8 cellular contexts compared by ENCODE assay signal in the genomic region with DNA sequence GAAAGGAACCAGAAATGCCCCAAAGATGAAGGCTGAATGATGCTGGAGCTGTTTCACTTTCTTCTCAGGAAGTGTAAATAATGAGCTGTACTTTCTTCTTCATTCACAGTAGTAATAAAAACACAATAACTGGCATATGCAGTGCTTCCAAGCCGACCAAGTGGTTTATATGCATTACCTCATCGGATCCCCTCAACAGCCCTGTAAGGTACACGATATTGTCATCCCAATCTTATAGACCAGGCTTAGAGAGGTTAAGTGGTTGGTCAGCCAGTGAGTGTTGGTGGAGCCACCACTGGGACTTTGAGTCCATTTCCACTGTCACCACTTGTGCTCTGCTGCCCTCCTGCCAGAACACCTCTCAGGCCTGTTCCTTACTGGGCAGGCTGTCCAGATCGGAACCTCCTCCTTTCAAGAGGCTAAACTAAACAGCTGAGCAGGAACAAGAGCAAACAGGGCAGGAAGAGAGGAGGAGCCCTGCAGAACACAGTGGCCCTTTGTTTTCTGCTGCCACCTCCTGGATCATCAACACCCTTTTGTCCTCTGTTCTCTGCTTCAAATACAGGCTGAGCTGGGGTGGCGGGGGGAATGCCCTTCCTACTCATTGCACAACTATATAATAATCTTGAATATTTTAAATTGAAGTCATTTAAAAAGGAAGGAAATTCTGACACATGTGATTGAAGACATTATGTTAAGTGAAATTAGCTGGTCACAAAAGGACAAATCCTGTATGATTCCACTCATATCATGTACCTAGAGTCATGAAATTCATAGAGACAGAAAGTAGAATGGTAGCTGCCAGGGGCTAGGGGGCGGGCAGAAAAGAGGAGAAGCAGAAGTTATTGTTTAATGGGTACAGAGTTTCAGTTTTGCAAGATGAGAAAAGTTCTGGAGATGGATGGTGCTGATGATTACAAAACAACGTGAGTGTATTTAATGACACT.
A peak's percentile ranks its signal among the peaks of the same experiment; 100 is the strongest.
DNase-seq lines count a peak whose midpoint lies in the region; ATAC-seq and TF ChIP-seq lines count a peak whose summit lies in the region.

No MANE protein-coding gene starts in this region.

- peak overlapping the region; percentile 36 for H3K27ac Mint-ChIP-seq in osteocyte (ENCODE audit: unreplicated experiment)

- H3K36me3 Mint-ChIP-seq in activated T-cell treated with anti-CD3 and anti-CD28 coated beads, Interleukin-2, amount 50 U/mL, for 4 hours (ENCODE audit: insufficient read depth): no peaks in the 10 kb centered on the region
- no peaks in the 10 kb centered on the region for H3K36me3 Mint-ChIP-seq in osteocyte (ENCODE audit: unreplicated experiment)

- DNase-seq in AG08396 (ENCODE audit: low spot score) (peak; percentile 24), NCI-H526 treated with DMSO at 0.1 percent for 48 hours (lab: John Stamatoyannopoulos, UW) (peak; percentile 82), fibroblast of the aortic adventitia (ENCODE audit: low read depth) (peak; percentile 47), osteocyte (ENCODE audit: extremely low spot score, unreplicated experiment) (no peak)
- peak; percentile 9 for DNase-seq in activated T-cell treated with anti-CD3 and anti-CD28 coated beads, Interleukin-2, amount 50 U/mL, for 4 hours

- no peak overlapping the region for H3K4me3 ChIP-seq in GM12875 (ENCODE audit: low read depth, low read length)
- H3K4me3 ChIP-seq in fibroblast of the aortic adventitia (ENCODE audit: low read depth, low read length): no peak overlapping the region

- TF ChIP-seq CTCF in GM12875 (IDR thresholded peaks at IDR 0.05; ENCODE audit: borderline replicate concordance, insufficient read depth, low read depth, low read length) (peak; percentile 33; the same call in 1 of the 2 replicates), fibroblast of the aortic adventitia (IDR thresholded peaks at IDR 0.05; ENCODE audit: insufficient read depth, low read length) (peak; percentile 30), osteocyte (IDR thresholded peaks at IDR 0.05) (peak; percentile 55)

- no peaks in the 10 kb centered on the region for H3K27me3 Mint-ChIP-seq in activated T-cell treated with anti-CD3 and anti-CD28 coated beads, Interleukin-2, amount 50 U/mL, for 4 hours (ENCODE audit: low read depth)
- peaks cover 5% of the 10 kb centered on the region for H3K27me3 Mint-ChIP-seq in osteocyte (ENCODE audit: unreplicated experiment)

- H3K4me3 Mint-ChIP-seq in activated T-cell treated with anti-CD3 and anti-CD28 coated beads, Interleukin-2, amount 50 U/mL, for 4 hours: no peak overlapping the region
- H3K4me3 Mint-ChIP-seq in osteocyte (ENCODE audit: unreplicated experiment): no peak overlapping the region

- ATAC-seq in HG03159 (IDR thresholded peaks at IDR 0.05; ENCODE audit: unreplicated experiment) (peak; percentile 48), HG03108 (IDR thresholded peaks at IDR 0.05; ENCODE audit: unreplicated experiment) (no peak)
- ATAC-seq in activated T-cell treated with anti-CD3 and anti-CD28 coated beads, Interleukin-2, amount 50 U/mL, for 4 hours: peak; percentile 74 to 83

- H3K9me3 Mint-ChIP-seq in activated T-cell treated with anti-CD3 and anti-CD28 coated beads, Interleukin-2, amount 50 U/mL, for 4 hours: no peaks in the 10 kb centered on the region
- no peaks in the 10 kb centered on the region for H3K9me3 Mint-ChIP-seq in osteocyte (ENCODE audit: unreplicated experiment)

- peaks cover 34% of the 10 kb centered on the region for H3K4me1 Mint-ChIP-seq in activated T-cell treated with anti-CD3 and anti-CD28 coated beads, Interleukin-2, amount 50 U/mL, for 4 hours (ENCODE audit: low read depth)
- peaks cover 30% of the 10 kb centered on the region for H3K4me1 Mint-ChIP-seq in osteocyte (ENCODE audit: unreplicated experiment)
